In genomic region chr17:67824735-67825626, GRCh38 we compare ENCODE assay signal across 1 cellular context.
TF ChIP-seq lines count a peak whose summit lies in the region.

Gene BPTF, plus strand, starts transcription at chr17:67825503. Its CDS starts 222 bp downstream, at chr17:67825725.

TF ChIP-seq in HepG2, 621 proteins besides CTCF, POLR2A, EP300 and RAD21 (continued from another document and continues in another):
- no peak for TF ChIP-seq MNT (IDR thresholded peaks at IDR 0.05)
- peak; percentile 71 for TF ChIP-seq ZBTB33 (CRISPR knock-in tag; IDR thresholded peaks at IDR 0.05)
- peak; percentile 91 for TF ChIP-seq POLR2AphosphoS5 (IDR thresholded peaks at IDR 0.05; ENCODE audit: low read depth, low read length)
- TF ChIP-seq ZNF780A (CRISPR knock-in tag; IDR thresholded peaks at IDR 0.05) = peak; percentile 85; the same call in 1 of the 2 replicates
- TF ChIP-seq SATB2 (CRISPR knock-in tag; IDR thresholded peaks at IDR 0.05) = no peak; the same call in 1 of the 2 replicates
- no peak for TF ChIP-seq ZNF335 (CRISPR knock-in tag; IDR thresholded peaks at IDR 0.05)
- TF ChIP-seq, protein P1, sequence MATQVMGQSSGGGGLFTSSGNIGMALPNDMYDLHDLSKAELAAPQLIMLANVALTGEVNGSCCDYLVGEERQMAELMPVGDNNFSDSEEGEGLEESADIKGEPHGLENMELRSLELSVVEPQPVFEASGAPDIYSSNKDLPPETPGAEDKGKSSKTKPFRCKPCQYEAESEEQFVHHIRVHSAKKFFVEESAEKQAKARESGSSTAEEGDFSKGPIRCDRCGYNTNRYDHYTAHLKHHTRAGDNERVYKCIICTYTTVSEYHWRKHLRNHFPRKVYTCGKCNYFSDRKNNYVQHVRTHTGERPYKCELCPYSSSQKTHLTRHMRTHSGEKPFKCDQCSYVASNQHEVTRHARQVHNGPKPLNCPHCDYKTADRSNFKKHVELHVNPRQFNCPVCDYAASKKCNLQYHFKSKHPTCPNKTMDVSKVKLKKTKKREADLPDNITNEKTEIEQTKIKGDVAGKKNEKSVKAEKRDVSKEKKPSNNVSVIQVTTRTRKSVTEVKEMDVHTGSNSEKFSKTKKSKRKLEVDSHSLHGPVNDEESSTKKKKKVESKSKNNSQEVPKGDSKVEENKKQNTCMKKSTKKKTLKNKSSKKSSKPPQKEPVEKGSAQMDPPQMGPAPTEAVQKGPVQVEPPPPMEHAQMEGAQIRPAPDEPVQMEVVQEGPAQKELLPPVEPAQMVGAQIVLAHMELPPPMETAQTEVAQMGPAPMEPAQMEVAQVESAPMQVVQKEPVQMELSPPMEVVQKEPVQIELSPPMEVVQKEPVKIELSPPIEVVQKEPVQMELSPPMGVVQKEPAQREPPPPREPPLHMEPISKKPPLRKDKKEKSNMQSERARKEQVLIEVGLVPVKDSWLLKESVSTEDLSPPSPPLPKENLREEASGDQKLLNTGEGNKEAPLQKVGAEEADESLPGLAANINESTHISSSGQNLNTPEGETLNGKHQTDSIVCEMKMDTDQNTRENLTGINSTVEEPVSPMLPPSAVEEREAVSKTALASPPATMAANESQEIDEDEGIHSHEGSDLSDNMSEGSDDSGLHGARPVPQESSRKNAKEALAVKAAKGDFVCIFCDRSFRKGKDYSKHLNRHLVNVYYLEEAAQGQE (IDR thresholded peaks at IDR 0.05; ENCODE audit: borderline replicate concordance in 1 of 2, low read depth in 1 of 2, low read length in 2 of 2) = 0 out of 4 replicates have a peak, but pooled peaks of 1 of the 2 experiments have one; percentile 45
- peak; percentile 62 for TF ChIP-seq SP5 (CRISPR knock-in tag; IDR thresholded peaks at IDR 0.05; ENCODE audit: borderline replicate concordance, low read depth)
- TF ChIP-seq MYC (CRISPR knock-in tag; IDR thresholded peaks at IDR 0.05; ENCODE audit: borderline replicate concordance) = peak; percentile 80
- peak; percentile 63; the same call in 1 of the 2 replicates for TF ChIP-seq MAF1 (CRISPR knock-in tag; IDR thresholded peaks at IDR 0.05; ENCODE audit: borderline replicate concordance)
- peak; percentile 73 for TF ChIP-seq CBX1 (IDR thresholded peaks at IDR 0.05; ENCODE audit: low read depth)
- no peak for TF ChIP-seq ZNF484 (CRISPR knock-in tag; IDR thresholded peaks at IDR 0.05; ENCODE audit: borderline replicate concordance, low read depth)
- TF ChIP-seq NCOR1 (IDR thresholded peaks at IDR 0.05; ENCODE audit: borderline replicate concordance, low read length) = peak; percentile 46; the same call in 1 of the 2 replicates
- TF ChIP-seq SP140L (CRISPR knock-in tag; IDR thresholded peaks at IDR 0.05; ENCODE audit: borderline replicate concordance) = no peak
- peak; percentile 77; the same call in 1 of the 2 replicates for TF ChIP-seq MXD4 (CRISPR knock-in tag; IDR thresholded peaks at IDR 0.05)
- no peak for TF ChIP-seq ZKSCAN8 (CRISPR knock-in tag; IDR thresholded peaks at IDR 0.05; ENCODE audit: borderline replicate concordance)
- TF ChIP-seq TBX3 (IDR thresholded peaks at IDR 0.05; ENCODE audit: borderline replicate concordance) = no peak
- no peak for TF ChIP-seq ZNF235 (CRISPR knock-in tag; IDR thresholded peaks at IDR 0.05; ENCODE audit: borderline replicate concordance)
- no peak for TF ChIP-seq SMYD3 (CRISPR knock-in tag; IDR thresholded peaks at IDR 0.05)
- peak; percentile 89 for TF ChIP-seq ATF7-NPFF (CRISPR knock-in tag; IDR thresholded peaks at IDR 0.05; ENCODE audit: low read depth)
- no peak for TF ChIP-seq ZNF577 (CRISPR knock-in tag; IDR thresholded peaks at IDR 0.05; ENCODE audit: borderline replicate concordance, low read depth)
- TF ChIP-seq SIX4 (CRISPR knock-in tag; IDR thresholded peaks at IDR 0.05) = 0 out of 2 replicates have a peak, but pooled peaks have one; percentile 10
- TF ChIP-seq TOPORS (CRISPR knock-in tag; IDR thresholded peaks at IDR 0.05) = 0 out of 2 replicates have a peak, but pooled peaks have one; percentile 57
- TF ChIP-seq AHDC1 (CRISPR knock-in tag; IDR thresholded peaks at IDR 0.05; ENCODE audit: borderline replicate concordance) = no peak; the same call in 1 of the 2 replicates
- no peak; the same call in 1 of the 2 replicates for TF ChIP-seq ATF5 (CRISPR knock-in tag; IDR thresholded peaks at IDR 0.05; ENCODE audit: low read depth)
- no peak for TF ChIP-seq MAFK (conservative IDR thresholded peaks at IDR 0.05 in 1 of 2, IDR thresholded peaks at IDR 0.05 in 1 of 2; ENCODE audit: low read length in 2 of 2)
- TF ChIP-seq HCFC1 (IDR thresholded peaks at IDR 0.05; ENCODE audit: low read depth, low read length) = peak; percentile 47; the same call in 1 of the 2 replicates
- no peak; the same call in 1 of the 2 replicates for TF ChIP-seq KDM5B (CRISPR knock-in tag; IDR thresholded peaks at IDR 0.05; ENCODE audit: borderline replicate concordance)
- TF ChIP-seq ZBTB26 (CRISPR knock-in tag; IDR thresholded peaks at IDR 0.05; ENCODE audit: borderline replicate concordance) = 0 out of 2 replicates have a peak, but pooled peaks have one; percentile 20
- no peak for TF ChIP-seq MTF1 (CRISPR knock-in tag; IDR thresholded peaks at IDR 0.05)
- peak; percentile 98 for TF ChIP-seq ZNF441 (CRISPR knock-in tag; IDR thresholded peaks at IDR 0.05; ENCODE audit: borderline replicate concordance)
- no peak for TF ChIP-seq THYN1 (CRISPR knock-in tag; IDR thresholded peaks at IDR 0.05; ENCODE audit: borderline replicate concordance, low read depth)
- no peak; the same call in 1 of the 2 replicates for TF ChIP-seq ZIK1 (CRISPR knock-in tag; IDR thresholded peaks at IDR 0.05; ENCODE audit: borderline replicate concordance, low read depth)
- TF ChIP-seq TEAD2 (CRISPR knock-in tag; IDR thresholded peaks at IDR 0.05) = 0 out of 2 replicates have a peak, but pooled peaks have one; percentile 58
- TF ChIP-seq FOXO1 (CRISPR knock-in tag; IDR thresholded peaks at IDR 0.05) = peak; percentile 84
- no peak for TF ChIP-seq ATF7 (IDR thresholded peaks at IDR 0.05)
- TF ChIP-seq ATF7 (CRISPR knock-in tag; IDR thresholded peaks at IDR 0.05) = no peak; the same call in 1 of the 2 replicates
- TF ChIP-seq, protein P2, sequence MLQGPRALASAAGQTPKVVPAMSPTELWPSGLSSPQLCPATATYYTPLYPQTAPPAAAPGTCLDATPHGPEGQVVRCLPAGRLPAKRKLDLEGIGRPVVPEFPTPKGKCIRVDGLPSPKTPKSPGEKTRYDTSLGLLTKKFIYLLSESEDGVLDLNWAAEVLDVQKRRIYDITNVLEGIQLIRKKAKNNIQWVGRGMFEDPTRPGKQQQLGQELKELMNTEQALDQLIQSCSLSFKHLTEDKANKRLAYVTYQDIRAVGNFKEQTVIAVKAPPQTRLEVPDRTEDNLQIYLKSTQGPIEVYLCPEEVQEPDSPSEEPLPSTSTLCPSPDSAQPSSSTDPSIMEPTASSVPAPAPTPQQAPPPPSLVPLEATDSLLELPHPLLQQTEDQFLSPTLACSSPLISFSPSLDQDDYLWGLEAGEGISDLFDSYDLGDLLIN (CRISPR knock-in tag; IDR thresholded peaks at IDR 0.05; ENCODE audit: borderline replicate concordance) = peak; percentile 38; the same call in 1 of the 2 replicates
- no peak for TF ChIP-seq ZNF180 (CRISPR knock-in tag; IDR thresholded peaks at IDR 0.05; ENCODE audit: borderline replicate concordance, low read depth)
- TF ChIP-seq ZFP41 (CRISPR knock-in tag; IDR thresholded peaks at IDR 0.05; ENCODE audit: borderline replicate concordance) = no peak
